1 cellular context compared by ENCODE assay signal in the genomic region with DNA sequence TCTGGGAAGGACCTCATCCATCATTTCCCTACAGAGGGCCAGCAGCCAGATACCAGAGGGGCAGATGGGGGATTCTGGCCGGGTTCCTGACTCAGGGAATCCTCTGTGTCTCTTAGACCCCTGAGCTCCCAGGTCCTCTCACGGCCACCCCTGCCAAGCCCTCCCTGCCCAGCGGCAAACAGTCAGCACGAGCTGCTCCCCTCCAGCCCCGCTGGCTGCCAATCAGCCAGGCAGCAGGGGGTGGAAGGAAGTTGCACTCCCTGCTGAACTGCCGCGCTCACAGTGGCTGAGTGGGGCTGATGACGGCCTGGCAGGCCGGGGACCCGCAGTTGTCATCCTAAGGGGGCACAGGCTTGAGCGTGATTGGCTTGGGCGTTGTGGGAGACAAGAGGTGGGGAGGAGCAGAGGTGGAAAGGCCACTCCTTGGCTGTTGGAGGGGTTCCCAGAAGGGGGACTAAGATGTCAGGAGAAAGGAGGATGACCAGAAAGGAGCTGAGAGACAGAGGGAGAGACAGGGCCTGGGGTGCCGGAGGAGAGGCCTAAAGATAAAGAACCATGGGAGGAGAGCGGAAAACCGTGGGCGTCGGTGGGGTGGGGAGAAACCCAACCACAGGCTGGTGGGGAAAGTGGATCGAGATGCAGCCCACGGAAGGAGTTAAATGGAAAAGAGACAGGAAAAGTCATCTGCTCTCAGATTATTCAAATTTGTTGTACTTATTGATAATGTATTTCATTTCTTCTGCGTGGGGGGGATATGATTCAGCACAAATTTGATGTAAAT.
TF ChIP-seq lines count a peak whose summit lies in the region.

No MANE protein-coding gene starts in this region.

TF ChIP-seq in IMR-90, 13 proteins besides CTCF, POLR2A, EP300 and RAD21 (continued from another document):
- TF ChIP-seq ELK1 (IDR thresholded peaks at IDR 0.05; ENCODE audit: borderline replicate concordance, low read depth, low read length) (no peak), NFE2L2 (IDR thresholded peaks at IDR 0.05; ENCODE audit: low read depth, low read length) (no peak), BHLHE40 (IDR thresholded peaks at IDR 0.05; ENCODE audit: low read depth, low read length) (no peak), MAZ (IDR thresholded peaks at IDR 0.05; ENCODE audit: borderline replicate concordance, low read depth, low read length) (no peak), RCOR1 (IDR thresholded peaks at IDR 0.05; ENCODE audit: insufficient replicate concordance, low read length) (no peak), FOS (IDR thresholded peaks at IDR 0.05; ENCODE audit: low read depth, low read length) (no peak), MAFK (IDR thresholded peaks at IDR 0.05; ENCODE audit: low read depth, low read length) (no peak), RFX5 (IDR thresholded peaks at IDR 0.05; ENCODE audit: low read depth, low read length) (no peak), MXI1 (IDR thresholded peaks at IDR 0.05; ENCODE audit: borderline replicate concordance, low read depth, low read length) (no peak), CEBPB (IDR thresholded peaks at IDR 0.05; ENCODE audit: low read depth, low read length) (no peak)
